8 cellular contexts compared by ENCODE assay signal in genomic region chr5:81852277-81853004, GRCh38.
DNase-seq lines count a peak whose midpoint lies in the region; ATAC-seq, FAIRE-seq and TF ChIP-seq lines count a peak whose summit lies in the region.

No MANE protein-coding gene starts in this region.

- H4K20me1 ChIP-seq in K562 (replicated peaks; ENCODE audit: control insufficient read depth, insufficient read depth, low read length) (no peaks in the 10 kb centered on the region), smooth muscle cell (ENCODE audit: low read depth) (no peaks in the 10 kb centered on the region)

- H3K9me3 ChIP-seq in A549 = no peaks in the 10 kb centered on the region
- H3K9me3 ChIP-seq in K562 (replicated peaks; ENCODE audit: control insufficient read depth, insufficient read depth, low read depth, low read length) = no peaks in the 10 kb centered on the region
- H3K9me3 ChIP-seq in smooth muscle cell (replicated peaks; ENCODE audit: low read depth) = no peaks in the 10 kb centered on the region

- no peaks in the 10 kb centered on the region for H3K9me3 Mint-ChIP-seq in immature natural killer cell

- peak overlapping the region; percentile 67 to 97 (median 88) for H3K27ac Mint-ChIP-seq in immature natural killer cell

- TF ChIP-seq RAD21 in A549 (conservative IDR thresholded peaks at IDR 0.05 in 1 of 2, IDR thresholded peaks at IDR 0.05 in 1 of 2) = no peak
- TF ChIP-seq RAD21 in K562 (CRISPR knock-in tag; conservative IDR thresholded peaks at IDR 0.05 in 1 of 2, IDR thresholded peaks at IDR 0.05 in 1 of 2) = peak in 1 of 2 experiments; percentile 7; a peak in 1 of 4 replicates

- H2AFZ ChIP-seq in K562 (ENCODE audit: low read depth, low read length) (peak overlapping the region; percentile 94), smooth muscle cell (ENCODE audit: low read depth) (peak overlapping the region; percentile 79)

- TF ChIP-seq POLR2A in A549 (IDR thresholded peaks at IDR 0.05; ENCODE audit: low read length) (0 out of 2 replicates have a peak, but pooled peaks have one; percentile 13), K562 (conservative IDR thresholded peaks at IDR 0.05) (0 out of 2 replicates have a peak, but pooled peaks have one; percentile 23)

- FAIRE-seq in A549 (lab: Jason Lieb, UNC) = no peak
- FAIRE-seq in K562 (lab: Jason Lieb, UNC) = peak; percentile 77

- H3K27me3 ChIP-seq in K562 (ENCODE audit: control insufficient read depth in 2 of 2, insufficient read depth in 2 of 2, low read length in 2 of 2) (no peaks in the 10 kb centered on the region), smooth muscle cell (ENCODE audit: low read depth) (no peaks in the 10 kb centered on the region)

- POLR2A ChIA-PET in A549 (lab: Yijun Ruan, JAX) = interaction anchor here (0.6 to 4.2 kb wide), 11 partner anchors 13 to 424 kb away, joined by 3 to 197 read pairs (median 10); partner anchors contain the start of genes ATG10 and SSBP2
- POLR2A ChIA-PET in K562 (lab: Yijun Ruan, JAX) = interaction anchor here (0.7 to 3.4 kb wide), 5 partner anchors 13 to 373 kb away, joined by 3 to 61 read pairs (median 6); partner anchors contain the start of gene SSBP2

- WGBS in A549 (ENCODE audit: missing lambda C conversion rate) = 57% methylated on average over 17 of the region's 26 CpGs
- WGBS in K562 (ENCODE audit: insufficient coverage, low coverage, missing lambda C conversion rate) = 5% methylated on average over 16 of the region's 26 CpGs
- 5% methylated on average over 16 of the region's 26 CpGs for WGBS in smooth muscle cell (ENCODE audit: low lambda C conversion rate)

- peak overlapping the region; percentile 81 to 96 (median 89) for H3K4me3 Mint-ChIP-seq in immature natural killer cell

- ATAC-seq in A549 (peak in 1 of 2 experiments; percentile 8; a peak in 3 of 6 replicates), K562 (peak; percentile 53)

- peaks cover 4 to 17% (median 13%) of the 10 kb centered on the region in 3 donors for H3K27me3 Mint-ChIP-seq in immature natural killer cell (ENCODE audit: low read depth in 3 of 3)

- H3K4me3 ChIP-seq in A549 (peak overlapping the region; percentile 44), GM12875 (ENCODE audit: low read depth, low read length) (peak overlapping the region; percentile 47), K562 (peak overlapping the region; percentile 19), smooth muscle cell (peak overlapping the region; percentile 44)

- intact Hi-C loops in K562 (cut with micrococcal nuclease) = loop anchor here (1.0 to 10.0 kb wide), 3 partner anchors 119 to 372 kb away; no protein-coding TSS in a partner anchor

- peaks cover 26 to 35% of the 10 kb centered on the region in 2 donors for H3K4me1 Mint-ChIP-seq in immature natural killer cell

- H3K27ac ChIP-seq in A549 (peak overlapping the region; percentile 92 to 95), K562 (ENCODE audit: extremely low read depth, low read depth, low read length) (peak overlapping the region; percentile 81), smooth muscle cell (ENCODE audit: low read depth) (peak overlapping the region; percentile 81)

- TF ChIP-seq CTCF in A549 (IDR thresholded peaks at IDR 0.05) (no peak), GM12875 (IDR thresholded peaks at IDR 0.05; ENCODE audit: borderline replicate concordance, insufficient read depth, low read depth, low read length) (no peak), K562 (IDR thresholded peaks at IDR 0.05 in 2 of 3, conservative IDR thresholded peaks at IDR 0.05 in 1 of 3; ENCODE audit: insufficient read depth in 2 of 3, low read depth in 1 of 3, low read length in 3 of 3) (no peak), smooth muscle cell (IDR thresholded peaks at IDR 0.05; ENCODE audit: borderline replicate concordance, insufficient read depth, poor library complexity, severe bottlenecking) (no peak)

- DNase-seq in A549 (ENCODE audit: low read depth in 1 of 2, low spot score in 1 of 2) = peak in 1 of 2 experiments; percentile 7
- DNase-seq in NCI-H526 treated with DMSO at 0.1 percent for 48 hours (lab: John Stamatoyannopoulos, UW) = peak; percentile 33
- peak; percentile 40 to 82 (median 49) for DNase-seq in K562 (ENCODE audit: extremely low read depth in 1 of 4, low spot score in 3 of 4)
- peak; percentile 8 to 26 (median 18) for DNase-seq in immature natural killer cell
- no peak for DNase-seq in smooth muscle cell (lab: John Stamatoyannopoulos, UW; ENCODE audit: unreplicated experiment)
- DNase-seq in hepatic stellate cell (ENCODE audit: low spot score) = no peak
- no peak for DNase-seq in OCI-M2 (lab: John Stamatoyannopoulos, UW; ENCODE audit: unreplicated experiment)

- peaks cover 3% of the 10 kb centered on the region for H3F3A ChIP-seq in smooth muscle cell (ENCODE audit: low read depth)

- H3K36me3 Mint-ChIP-seq in immature natural killer cell = peaks cover 0 to 3% (median 0%) of the 10 kb centered on the region in 3 donors

- H3K4me2 ChIP-seq in A549 (peak overlapping the region; percentile 91), K562 (ENCODE audit: insufficient read depth, low read length) (peak overlapping the region; percentile 77), smooth muscle cell (peak overlapping the region; percentile 84)

- no TSS peak for BruUV-seq in K562 (replicated peaks; lab: Mats Ljungman, UMichigan)

- H3K9ac ChIP-seq in K562 (ENCODE audit: insufficient read depth in 1 of 2, low read depth in 2 of 2, low read length in 2 of 2) (peak overlapping the region; percentile 65 to 88), smooth muscle cell (ENCODE audit: low read depth) (no peak overlapping the region)

- H3K36me3 ChIP-seq in K562 (ENCODE audit: control insufficient read depth, insufficient read depth, low read length) (no peaks in the 10 kb centered on the region), smooth muscle cell (ENCODE audit: low read depth) (no peaks in the 10 kb centered on the region)

- in situ Hi-C loops in K562 (cut with MboI) = loop anchor here (5.0 kb wide), 1 partner anchor 345 kb away; no protein-coding TSS in a partner anchor

- H3K4me1 ChIP-seq in A549 = peaks cover 57% of the 10 kb centered on the region
- H3K4me1 ChIP-seq in K562 (replicated peaks in 1 of 2; ENCODE audit: control insufficient read depth in 2 of 2, insufficient read depth in 2 of 2, low read length in 2 of 2) = peaks cover 32 to 50% of the 10 kb centered on the region in 2 experiments
- peaks cover 77% of the 10 kb centered on the region for H3K4me1 ChIP-seq in smooth muscle cell (ENCODE audit: low read depth)

- peaks cover 9% of the 10 kb centered on the region; the same call in 1 of the 3 replicates for H3K79me2 ChIP-seq in K562 (ENCODE audit: control insufficient read depth, insufficient read depth, low read length)
- H3K79me2 ChIP-seq in smooth muscle cell (ENCODE audit: low read depth) = no peaks in the 10 kb centered on the region

- CTCF ChIA-PET in A549 (lab: Yijun Ruan, JAX) (interaction anchor here (0.7 to 5.8 kb wide), 6 partner anchors 15 to 427 kb away, joined by 3 to 32 read pairs (median 13); partner anchors contain the start of gene SSBP2), K562 (lab: Yijun Ruan, JAX; ENCODE audit: low intra/inter-chr PET ratio) (no interaction called here)

- TF ChIP-seq EP300 in A549 (IDR thresholded peaks at IDR 0.05) = no peak
- TF ChIP-seq EP300 in K562 (IDR thresholded peaks at IDR 0.05; ENCODE audit: low read length) = peak; percentile 6; the same call in 1 of the 2 replicates

- H3K9me1 ChIP-seq in K562 (ENCODE audit: control insufficient read depth, insufficient read depth, low read length) = no peaks in the 10 kb centered on the region

TF ChIP-seq in A549, 52 proteins besides CTCF, POLR2A, EP300 and RAD21 (continues in another document):
- TF ChIP-seq NR3C1 (IDR thresholded peaks at IDR 0.05) (no peak), ZNF302 (CRISPR knock-in tag; IDR thresholded peaks at IDR 0.05) (no peak), SMC3 (IDR thresholded peaks at IDR 0.05) (no peak), FOXS1 (CRISPR knock-in tag; IDR thresholded peaks at IDR 0.05) (no peak), EHF (CRISPR knock-in tag; IDR thresholded peaks at IDR 0.05) (no peak), HES2 (IDR thresholded peaks at IDR 0.05) (no peak), RCOR1 (IDR thresholded peaks at IDR 0.05; ENCODE audit: low read depth, low read length) (no peak), CBX2 (IDR thresholded peaks at IDR 0.05; ENCODE audit: borderline replicate concordance, low read depth) (no peak), CEBPB (IDR thresholded peaks at IDR 0.05) (no peak)

TF ChIP-seq in K562, 482 proteins besides CTCF, POLR2A, EP300 and RAD21 (continues in another document):
- no peak for TF ChIP-seq TFAM (CRISPR knock-in tag; conservative IDR thresholded peaks at IDR 0.05)
- TF ChIP-seq, protein P1, sequence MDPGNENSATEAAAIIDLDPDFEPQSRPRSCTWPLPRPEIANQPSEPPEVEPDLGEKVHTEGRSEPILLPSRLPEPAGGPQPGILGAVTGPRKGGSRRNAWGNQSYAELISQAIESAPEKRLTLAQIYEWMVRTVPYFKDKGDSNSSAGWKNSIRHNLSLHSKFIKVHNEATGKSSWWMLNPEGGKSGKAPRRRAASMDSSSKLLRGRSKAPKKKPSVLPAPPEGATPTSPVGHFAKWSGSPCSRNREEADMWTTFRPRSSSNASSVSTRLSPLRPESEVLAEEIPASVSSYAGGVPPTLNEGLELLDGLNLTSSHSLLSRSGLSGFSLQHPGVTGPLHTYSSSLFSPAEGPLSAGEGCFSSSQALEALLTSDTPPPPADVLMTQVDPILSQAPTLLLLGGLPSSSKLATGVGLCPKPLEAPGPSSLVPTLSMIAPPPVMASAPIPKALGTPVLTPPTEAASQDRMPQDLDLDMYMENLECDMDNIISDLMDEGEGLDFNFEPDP (CRISPR knock-in tag; IDR thresholded peaks at IDR 0.05) = no peak
- TF ChIP-seq CAMTA2 (CRISPR knock-in tag; conservative IDR thresholded peaks at IDR 0.05) = no peak
- TF ChIP-seq POLR3A (IDR thresholded peaks at IDR 0.05; ENCODE audit: borderline replicate concordance, extremely low read depth, insufficient read depth, insufficient read length) = no peak
- TF ChIP-seq, protein P2, sequence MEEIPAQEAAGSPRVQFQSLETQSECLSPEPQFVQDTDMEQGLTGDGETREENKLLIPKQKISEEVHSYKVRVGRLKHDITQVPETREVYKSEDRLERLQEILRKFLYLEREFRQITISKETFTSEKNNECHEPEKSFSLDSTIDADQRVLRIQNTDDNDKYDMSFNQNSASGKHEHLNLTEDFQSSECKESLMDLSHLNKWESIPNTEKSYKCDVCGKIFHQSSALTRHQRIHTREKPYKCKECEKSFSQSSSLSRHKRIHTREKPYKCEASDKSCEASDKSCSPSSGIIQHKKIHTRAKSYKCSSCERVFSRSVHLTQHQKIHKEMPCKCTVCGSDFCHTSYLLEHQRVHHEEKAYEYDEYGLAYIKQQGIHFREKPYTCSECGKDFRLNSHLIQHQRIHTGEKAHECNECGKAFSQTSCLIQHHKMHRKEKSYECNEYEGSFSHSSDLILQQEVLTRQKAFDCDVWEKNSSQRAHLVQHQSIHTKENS (CRISPR knock-in tag; IDR thresholded peaks at IDR 0.05) = no peak
- no peak for TF ChIP-seq PTTG1 (tag; IDR thresholded peaks at IDR 0.05; ENCODE audit: low read depth)

Comparison
In these comparisons a context has a peak if more than half of its experiments do, and no peak if none do; other contexts are left out.
1. DNase-seq: peak in NCI-H526 treated with DMSO at 0.1 percent for 48 hours (single experiment), K562 (4 of 4) and immature natural killer cell (3 of 3); none in smooth muscle cell (single experiment), hepatic stellate cell (single experiment) and OCI-M2 (single experiment).
2. Of the 35 proteins assayed by ChIP-seq in both K562 and A549: peak only in K562: CEBPB, EP300, ESRRA and HDAC2; only in A549: none; in both: POLR2A; in neither: 27; mixed calls (peak in some experiments, not most) for 3.
3. Peak in every context shown above with its lines, with median percentiles within 50 percentile points of each other: H3K27ac ChIP-seq, H3K4me2 ChIP-seq and H3K4me3 ChIP-seq.